ENCODE assay signal across 28 cellular contexts in the genomic region with DNA sequence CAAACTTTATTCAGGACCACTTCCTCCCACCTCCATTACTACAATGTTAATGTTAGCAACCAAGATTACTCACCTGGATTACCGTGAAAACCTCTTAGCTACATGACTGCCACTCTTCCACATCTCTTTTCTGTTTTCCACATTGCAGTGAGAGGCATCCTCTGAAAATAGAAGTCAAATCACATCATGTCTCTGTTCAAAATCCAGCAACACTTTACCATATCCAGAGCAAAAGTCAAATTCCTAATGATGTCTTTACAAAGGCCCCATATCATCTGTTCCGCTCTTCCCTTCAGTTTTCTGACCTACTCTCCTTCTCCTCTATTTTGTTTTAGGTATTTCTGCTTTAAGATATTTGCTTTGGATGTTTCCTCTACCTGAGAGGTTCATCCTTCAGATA. TPM values are rescaled to one million over a fixed set of nuclear protein-coding genes. Genes with fewer than 3 reads are reported as not detected.
DNase-seq lines count a peak whose midpoint lies in the region; FAIRE-seq and TF ChIP-seq lines count a peak whose summit lies in the region.
"Had no signal": no experiment of that assay in that cellular context is flagged by ENCODE, and none has a peak within 500 bp of the region (broad histone marks: within the 10 kb centered on the region; RNA-seq: fewer than 3 reads in every experiment).

No MANE protein-coding gene starts in this region.

- H2AFZ ChIP-seq in H9 (ENCODE audit: low read length) (no peak overlapping the region), parathyroid adenoma (peak overlapping the region; percentile 7)

- no peaks in the 10 kb centered on the region for H3K36me3 ChIP-seq in parathyroid adenoma (ENCODE audit: control insufficient read depth, insufficient read depth, low read length)
- H3K36me3 ChIP-seq: BE2C; BLaER1 treated with 17β-estradiol and CSF1 and Interleukin-3, amounts not matched to agents 10 nM and 100 nM had no signal

- H3K4ac ChIP-seq in H9 (ENCODE audit: low read depth, low read length), result no peak overlapping the region

- H3K56ac ChIP-seq in H9 (ENCODE audit: insufficient read length, low read depth, low read length), result no peak overlapping the region

- H4K8ac ChIP-seq in H9 (replicated peaks; ENCODE audit: insufficient read length, low read depth, low read length), result no peak overlapping the region

- H2BK12ac ChIP-seq in H9 (ENCODE audit: insufficient read length, low read depth, low read length), result no peak overlapping the region

- H3K23me2 ChIP-seq in H9 (ENCODE audit: insufficient read length, low read depth, low read length, poor library complexity, severe bottlenecking), result no peaks in the 10 kb centered on the region

- WGBS in H9 (ENCODE audit: extremely low coverage, insufficient read length, low lambda C conversion rate), result no CpG with 5 or more reads among the region's 2 CpGs

- H3K9ac ChIP-seq in H9 (ENCODE audit: extremely low read depth, insufficient read length, low read length) (no peak overlapping the region), parathyroid adenoma (no peak overlapping the region)
- H3K9ac ChIP-seq: BLaER1 treated with 17β-estradiol and CSF1 and Interleukin-3, amounts not matched to agents 10 nM and 100 nM had no signal

- no peak overlapping the region for H3K23ac ChIP-seq in H9 (ENCODE audit: insufficient read length, low read depth, low read length)

- H3K18ac ChIP-seq in H9 (ENCODE audit: insufficient read length, low read depth, low read length), result no peak overlapping the region

- no peaks in the 10 kb centered on the region for H3K9me3 ChIP-seq in H9 (ENCODE audit: control insufficient read depth, low read depth, low read length)
- H3K9me3 ChIP-seq in parathyroid adenoma (ENCODE audit: control insufficient read depth, low read length), result no peaks in the 10 kb centered on the region
- H3K9me3 ChIP-seq: A549; BE2C; BLaER1 treated with 17β-estradiol and CSF1 and Interleukin-3, amounts not matched to agents 10 nM and 100 nM had no signal

- H3K27me3 Mint-ChIP-seq in H9 (ENCODE audit: low read depth), result no peaks in the 10 kb centered on the region
- H3K27me3 Mint-ChIP-seq: CD4-positive, alpha-beta T cell; CD8-positive, alpha-beta memory T cell had no signal

- peak overlapping the region; percentile 66 for H2BK20ac ChIP-seq in H9 (ENCODE audit: low read depth, low read length, poor library complexity, severe bottlenecking)

- TF ChIP-seq POLR2A in GM12892 (IDR thresholded peaks at IDR 0.05; ENCODE audit: low read depth, low read length), result no peak

- H2BK120ac ChIP-seq in H9 (ENCODE audit: low read depth, low read length, poor library complexity, severe bottlenecking), result no peak overlapping the region

- no peak overlapping the region for H3K27ac ChIP-seq in H9 (ENCODE audit: insufficient read length, low read depth, low read length)
- H3K27ac ChIP-seq in VCaP, result peak overlapping the region; percentile 27
- H3K27ac ChIP-seq in parathyroid adenoma, result no peak overlapping the region
- H3K27ac ChIP-seq: A549; BLaER1 treated with 17β-estradiol and CSF1 and Interleukin-3, amounts not matched to agents 10 nM and 100 nM had no signal

- peaks cover 12% of the 10 kb centered on the region in 2 experiments for H3K9me3 Mint-ChIP-seq in H9

- H3K14ac ChIP-seq in H9 (ENCODE audit: insufficient read depth, low read length), result no peak overlapping the region

- peak overlapping the region; percentile 29 for H3T11ph ChIP-seq in H9 (ENCODE audit: low read length)

- no peak overlapping the region for H2BK15ac ChIP-seq in H9 (ENCODE audit: low read depth, low read length)

- no peak overlapping the region for H2AK5ac ChIP-seq in H9 (ENCODE audit: insufficient read length, low read length)

- no peaks in the 10 kb centered on the region for H3K79me2 ChIP-seq in H9 (ENCODE audit: insufficient read depth, low read length)
- no peaks in the 10 kb centered on the region for H3K79me2 ChIP-seq in parathyroid adenoma

- H3K27me3 ChIP-seq in H9 (ENCODE audit: insufficient read depth, low read length) (no peaks in the 10 kb centered on the region), parathyroid adenoma (ENCODE audit: control insufficient read depth, insufficient read depth, low read length) (no peaks in the 10 kb centered on the region)
- H3K27me3 ChIP-seq: BE2C; BLaER1 treated with 17β-estradiol and CSF1 and Interleukin-3, amounts not matched to agents 10 nM and 100 nM had no signal

- no peak overlapping the region for H3K4me3 Mint-ChIP-seq in H9
- H3K4me3 Mint-ChIP-seq: CD14-positive monocyte; CD4-positive, alpha-beta T cell; CD8-positive, alpha-beta memory T cell; HFFc6 had no signal

- H4K91ac ChIP-seq in H9 (ENCODE audit: insufficient read length, low read depth, low read length), result no peak overlapping the region

- no peaks in the 10 kb centered on the region for H3K79me1 ChIP-seq in H9 (ENCODE audit: insufficient read depth, low read depth, low read length, poor library complexity, severe bottlenecking)

- H3K4me1 ChIP-seq in H9 (ENCODE audit: insufficient read depth, low read length) (peaks cover 3% of the 10 kb centered on the region; the same call in 1 of the 2 replicates), parathyroid adenoma (peaks cover 15% of the 10 kb centered on the region)
- H3K4me1 ChIP-seq: BE2C had no signal

- H2BK5ac ChIP-seq in H9 (ENCODE audit: insufficient read length, low read length), result no peak overlapping the region

- TF ChIP-seq CTCF in H9 (conservative IDR thresholded peaks at IDR 0.05), result no peak
- TF ChIP-seq CTCF in VCaP (conservative IDR thresholded peaks at IDR 0.05), result no peak
- TF ChIP-seq CTCF in parathyroid adenoma (IDR thresholded peaks at IDR 0.05), result no peak

- peaks cover 9 to 12% of the 10 kb centered on the region in 2 experiments for H3K4me1 Mint-ChIP-seq in H9
- H3K4me1 Mint-ChIP-seq: CD8-positive, alpha-beta memory T cell had no signal

- FAIRE-seq in GM12892 (lab: Jason Lieb, UNC), result peak; percentile 30
- FAIRE-seq: A549, D721Med, GM12891, GM19239 had no signal

- H3K36me3 Mint-ChIP-seq in H9 (ENCODE audit: insufficient read depth in 1 of 3, low read depth in 3 of 3), result peaks cover 8 to 17% (median 17%) of the 10 kb centered on the region in 3 experiments
- H3K36me3 Mint-ChIP-seq: CD14-positive monocyte; CD8-positive, alpha-beta memory T cell had no signal

- no peaks in the 10 kb centered on the region for H4K20me1 ChIP-seq in H9 (ENCODE audit: control insufficient read depth, insufficient read depth, insufficient read length)
- H4K20me1 ChIP-seq: BLaER1 treated with 17β-estradiol and CSF1 and Interleukin-3, amounts not matched to agents 10 nM and 100 nM had no signal

- DNase-seq in GM12892 (ENCODE audit: insufficient read length) (no peak), H9 (no peak), DMS153 treated with DMSO at 0.1 percent for 48 hours (lab: John Stamatoyannopoulos, UW; ENCODE audit: unreplicated experiment) (no peak), NCI-H187 treated with DMSO at 0.1 percent for 48 hours (lab: John Stamatoyannopoulos, UW) (no peak)
- no peak for DNase-seq in stimulated activated CD4-positive, alpha-beta T cell treated with anti-CD3 and anti-CD28 coated beads, Interleukin-4, amount 100 ng/mL, for 24 hours
- DNase-seq: 8988T; ACHN; AML-193; BE2C; CD4-positive, alpha-beta T cell; CD8-positive, alpha-beta memory T cell; DMS 273 treated with DMSO at 0.1 percent for 48 hours; DMS53; DMS79 treated with DMSO at 0.1 percent for 48 hours; GF-D8; GOT3; H7; HFFc6 had no signal

- no peak overlapping the region for H3K4me2 ChIP-seq in H9 (ENCODE audit: insufficient read depth, insufficient read length, low read length)
- H3K4me2 ChIP-seq in parathyroid adenoma (ENCODE audit: low read length), result no peak overlapping the region
- H3K4me2 ChIP-seq: A549 had no signal

- H4K5ac ChIP-seq in H9 (ENCODE audit: insufficient read length, low read depth, low read length), result no peak overlapping the region

- no peak overlapping the region for H3K4me3 ChIP-seq in parathyroid adenoma (ENCODE audit: low read depth, low read length)
- H3K4me3 ChIP-seq: A549; BLaER1 treated with 17β-estradiol and CSF1 and Interleukin-3, amounts not matched to agents 10 nM and 100 nM had no signal

- H3K27ac Mint-ChIP-seq in H9, result no peak overlapping the region
- H3K27ac Mint-ChIP-seq: CD14-positive monocyte; CD4-positive, alpha-beta T cell; CD8-positive, alpha-beta memory T cell; HFFc6 had no signal

RNA-seq across cellular contexts. Expression of a gene that starts 37.5 kb away (rescaled TPM):
- 0.08 TPM for polyA plus RNA-seq in GM12892 (2012; ENCODE audit: missing spikeins)
- total RNA-seq in H9 (2021), result not detected in 2 replicates
- total RNA-seq: CD4-positive, alpha-beta T cell; CD8-positive, alpha-beta memory T cell; Daoy; G401; HFFc6 had no signal
- polyA plus RNA-seq: A549; CD14-positive monocyte; CD8-positive, alpha-beta memory T cell had no signal
